Comparison of ENCODE assay signal across 32 cellular contexts in the genomic region with DNA sequence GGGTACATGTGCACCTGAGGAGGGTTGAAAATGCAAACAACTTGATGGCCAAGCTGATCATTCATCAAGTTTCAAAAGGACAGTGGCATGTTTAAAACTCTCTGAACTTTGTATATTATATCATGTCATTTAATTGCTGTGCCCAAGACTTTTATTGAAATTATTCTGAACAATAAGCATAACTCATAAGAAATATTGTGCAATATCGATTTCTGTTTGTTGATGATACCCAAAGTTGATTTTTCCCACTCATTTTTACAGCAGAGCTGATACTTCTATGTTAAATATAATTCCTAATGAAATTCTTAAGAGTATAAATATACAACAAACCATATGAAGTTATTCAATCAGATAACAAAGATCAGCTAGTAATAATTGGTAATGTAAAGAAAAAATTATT. TPM values are rescaled to one million over a fixed set of nuclear protein-coding genes. Genes with fewer than 3 reads are reported as not detected.
"Had no signal": no experiment of that assay in that cellular context is flagged by ENCODE, and none has a peak within 500 bp of the region (broad histone marks: within the 10 kb centered on the region; RNA-seq: fewer than 3 reads in every experiment).

No MANE protein-coding gene starts in this region.

- DNase-seq: activated B cell treated with CpG ODN at 0.5 μM for 24 hours; activated CD4-positive, alpha-beta memory T cell treated with anti-CD3 and anti-CD28 coated beads, Interleukin-2, amount 10 ng/mL, durations not matched to agents 7 days and 5 days; activated CD4-positive, alpha-beta T cell treated with anti-CD3 and anti-CD28 coated beads for 1 hour; activated CD4-positive, alpha-beta T cell treated with anti-CD3 and anti-CD28 coated beads for 36 hours; activated CD4-positive, alpha-beta T cell treated with anti-CD3 and anti-CD28 coated beads for 48 hours; activated CD4-positive, alpha-beta T cell treated with anti-CD3 and anti-CD28 coated beads, Interleukin-2, amount 10 ng/mL, durations not matched to agents 7 days and 5 days; activated CD4-positive, alpha-beta T cell treated with anti-CD3 and anti-CD28 coated beads, Interleukin-2, amount 50 U/mL, for 48 hours; activated CD8-positive, alpha-beta memory T cell treated with anti-CD3 and anti-CD28 coated beads for 24 hours; activated CD8-positive, alpha-beta memory T cell treated with anti-CD3 and anti-CD28 coated beads, Interleukin-2, amount 10 ng/mL, durations not matched to agents 7 days and 5 days; activated CD8-positive, alpha-beta memory T cell treated with anti-CD3 and anti-CD28 coated beads, Interleukin-2, amount 50 U/mL, for 48 hours; activated CD8-positive, alpha-beta T cell treated with anti-CD3 and anti-CD28 coated beads, Interleukin-2, amount 10 ng/mL, durations not matched to agents 7 days and 5 days; activated effector memory CD4-positive, alpha-beta T cell treated with Interleukin-2 at 50 U/mL for 16 hours; activated gamma-delta T cell; activated naive CD4-positive, alpha-beta T cell treated with anti-CD3 and anti-CD28 coated beads, Interleukin-2, amount 10 ng/mL, durations not matched to agents 7 days and 5 days; activated naive CD4-positive, alpha-beta T cell treated with Interleukin-2 at 50 U/mL for 16 hours; activated naive CD8-positive, alpha-beta T cell treated with anti-CD3 and anti-CD28 coated beads, Interleukin-2, amount 10 ng/mL, durations not matched to agents 7 days and 5 days; activated naive CD8-positive, alpha-beta T cell treated with anti-CD3 and anti-CD28 coated beads, Interleukin-2, amount 50 U/mL, for 24 hours; activated T-cell treated with anti-CD3 and anti-CD28 coated beads, Interleukin-2, amount 50 U/mL, for 24 hours; activated T-cell treated with anti-CD3 and anti-CD28 coated beads, Interleukin-2, amount 50 U/mL, for 48 hours; amygdala; anterior cingulate cortex; caudate nucleus; cerebellar nuclear complex; T-helper 1 cell; T-helper 2 cell; T-helper 9 cell had no signal

- FAIRE-seq: bronchial epithelial cell, TTC549 had no signal

- H3K27ac ChIP-seq: ascending aorta, cardiac muscle cell, VCaP had no signal

- H3K36me3 ChIP-seq: ascending aorta, cardiac muscle cell had no signal

- ATAC-seq: activated CD4-positive, alpha-beta T cell treated with anti-CD3 and anti-CD28 coated beads for 36 hours; activated CD8-positive, alpha-beta memory T cell treated with anti-CD3 and anti-CD28 coated beads, Interleukin-2, amount 10 ng/mL, durations not matched to agents 7 days and 5 days; activated CD8-positive, alpha-beta T cell treated with anti-CD3 and anti-CD28 coated beads, Interleukin-2, amount 10 ng/mL, durations not matched to agents 7 days and 5 days; activated naive CD8-positive, alpha-beta T cell treated with anti-CD3 and anti-CD28 coated beads, Interleukin-2, amount 50 U/mL, for 24 hours had no signal

- H3K4me1 ChIP-seq: ascending aorta had no signal

- H3K4me3 ChIP-seq: ascending aorta, cardiac muscle cell had no signal

- H3K9me3 ChIP-seq: ascending aorta had no signal

- H3K27me3 ChIP-seq: ascending aorta, cardiac muscle cell had no signal

RNA-seq across cellular contexts. Expression of a gene that starts 49.1 kb away (rescaled TPM):
- total RNA-seq: activated B cell treated with CpG ODN at 0.5 μM for 24 hours; activated CD4-positive, alpha-beta memory T cell treated with anti-CD3 and anti-CD28 coated beads, Interleukin-2, amount 10 ng/mL, durations not matched to agents 7 days and 5 days; activated CD4-positive, alpha-beta T cell treated with anti-CD3 and anti-CD28 coated beads for 36 hours; activated CD4-positive, alpha-beta T cell treated with anti-CD3 and anti-CD28 coated beads, Interleukin-2, amount 10 ng/mL, durations not matched to agents 7 days and 5 days; activated CD8-positive, alpha-beta memory T cell treated with anti-CD3 and anti-CD28 coated beads, Interleukin-2, amount 10 ng/mL, durations not matched to agents 7 days and 5 days; activated CD8-positive, alpha-beta T cell treated with anti-CD3 and anti-CD28 coated beads, Interleukin-2, amount 10 ng/mL, durations not matched to agents 7 days and 5 days; activated naive CD8-positive, alpha-beta T cell treated with anti-CD3 and anti-CD28 coated beads, Interleukin-2, amount 10 ng/mL, durations not matched to agents 7 days and 5 days; activated T-helper 2 cell treated with anti-CD3 and anti-CD28 coated beads, Interferon-gamma antibody, Interleukin-2, Interleukin-4, amounts not matched to agents 10 μg/mL and 5 μg/mL and 100 μg/mL, durations not matched to agents 14 hours and 24 hours and 36 hours had no signal
